Comparison of ENCODE assay signal across 14 cellular contexts in genomic region chr2:159229476-159230144, GRCh38. TPM values are rescaled to one million over a fixed set of nuclear protein-coding genes. Genes with fewer than 3 reads are reported as not detected.
DNase-seq lines count a peak whose midpoint lies in the region; ATAC-seq and TF ChIP-seq lines count a peak whose summit lies in the region.
"Had no signal": no experiment of that assay in that cellular context is flagged by ENCODE, and none has a peak within 500 bp of the region (broad histone marks: within the 10 kb centered on the region; RNA-seq: fewer than 3 reads in every experiment).

No MANE protein-coding gene starts in this region.

- peaks cover 21% of the 10 kb centered on the region for H3K4me1 Mint-ChIP-seq in type B pancreatic cell (ENCODE audit: unreplicated experiment)

- no peak overlapping the region for H3K4me3 Mint-ChIP-seq in type B pancreatic cell
- H3K4me3 Mint-ChIP-seq: CD14-positive monocyte had no signal

- H3K36me3 ChIP-seq in lower lobe of right lung (peaks cover 56% of the 10 kb centered on the region), mucosa of descending colon (ENCODE audit: low read depth) (peaks cover 11% of the 10 kb centered on the region)

- H3K27ac Mint-ChIP-seq in type B pancreatic cell: peak overlapping the region; percentile 13

- H3K4me1 ChIP-seq in right cardiac atrium (ENCODE audit: control insufficient read depth, insufficient read depth, low read length) (peaks cover 7% of the 10 kb centered on the region), lower lobe of right lung (peaks cover 55% of the 10 kb centered on the region), mucosa of descending colon (ENCODE audit: low read depth) (no peaks in the 10 kb centered on the region)
- H3K4me1 ChIP-seq: Peyer's patch had no signal

- no peak overlapping the region for H3K27ac ChIP-seq in right cardiac atrium (ENCODE audit: low read length)
- H3K27ac ChIP-seq in lower lobe of right lung: peak overlapping the region; percentile 58
- H3K27ac ChIP-seq: Peyer's patch had no signal

- H3K4me3 ChIP-seq in right cardiac atrium (ENCODE audit: low read length): no peak overlapping the region
- no peak overlapping the region for H3K4me3 ChIP-seq in lower lobe of right lung
- no peak overlapping the region for H3K4me3 ChIP-seq in mucosa of descending colon
- H3K4me3 ChIP-seq: Peyer's patch had no signal

- H3K36me3 Mint-ChIP-seq in type B pancreatic cell: peaks cover 40% of the 10 kb centered on the region

- H3K9me3 ChIP-seq in right cardiac atrium (ENCODE audit: control insufficient read depth, low read length) (no peaks in the 10 kb centered on the region), lower lobe of right lung (no peaks in the 10 kb centered on the region), mucosa of descending colon (no peaks in the 10 kb centered on the region)
- H3K9me3 ChIP-seq: Peyer's patch had no signal

- intact Hi-C loops in Right ventricle myocardium superior (cut with DNase I): no loop called here
- intact Hi-C loops in right cardiac atrium (cut with DNase I): no loop called here
- intact Hi-C loops in lower lobe of right lung (cut with DNase I): no loop called here
- intact Hi-C loops in mucosa of descending colon (cut with DNase I, micrococcal nuclease): no loop called here

- no peaks in the 10 kb centered on the region for H3K27me3 ChIP-seq in right cardiac atrium (ENCODE audit: control insufficient read depth, insufficient read depth)
- H3K27me3 ChIP-seq in lower lobe of right lung (ENCODE audit: low read depth): no peaks in the 10 kb centered on the region
- H3K27me3 ChIP-seq: Peyer's patch had no signal

- H3K27me3 Mint-ChIP-seq in type B pancreatic cell: no peaks in the 10 kb centered on the region

- DNase-seq in Right ventricle myocardium superior: no peak
- DNase-seq in right cardiac atrium: no peak
- peak; percentile 55 for DNase-seq in NCI-H510A treated with DMSO at 0.1 percent for 48 hours (lab: John Stamatoyannopoulos, UW)
- DNase-seq in lower lobe of right lung: peak; percentile 74
- no peak for DNase-seq in type B pancreatic cell (ENCODE audit: extremely low spot score, unreplicated experiment)
- DNase-seq in mucosa of descending colon: no peak
- no peak for DNase-seq in activated CD8-positive, alpha-beta memory T cell treated with anti-CD3 and anti-CD28 coated beads, Interleukin-2, amount 50 U/mL, for 4 hours
- DNase-seq: HFFc6, NCI-H1436, NCI-H82, Peyer's patch, SIG-M5 had no signal

- TF ChIP-seq CTCF in lower lobe of right lung (IDR thresholded peaks at IDR 0.05) (no peak), type B pancreatic cell (conservative IDR thresholded peaks at IDR 0.05) (no peak), mucosa of descending colon (IDR thresholded peaks at IDR 0.05) (no peak)

- peak; percentile 18 for ATAC-seq in Right ventricle myocardium superior (ENCODE audit: poor library complexity)
- no peak for ATAC-seq in right cardiac atrium
- peak; percentile 82 to 91 for ATAC-seq in lower lobe of right lung
- no peak for ATAC-seq in mucosa of descending colon
- no peak for ATAC-seq in GM21825 (IDR thresholded peaks at IDR 0.05; ENCODE audit: unreplicated experiment)

- 89% methylated on average over 15 of the region's 15 CpGs for WGBS in right cardiac atrium

- H3K9me3 Mint-ChIP-seq in type B pancreatic cell: no peaks in the 10 kb centered on the region
- H3K9me3 Mint-ChIP-seq: HFFc6 had no signal

RNA-seq across cellular contexts. Expression of gene WDSUB1, which starts 56.9 kb away (rescaled TPM):
- 10.8 TPM for total RNA-seq in Right ventricle myocardium superior
- total RNA-seq in right cardiac atrium: 10 to 100 TPM in 1 of 4 donors, 1 to 10 TPM in 3; 6.1 to 10.4 (median 9.5) TPM
- polyA plus RNA-seq in right cardiac atrium: 8.9 TPM
- 16.5 TPM for total RNA-seq in lower lobe of right lung
- 9.5 and 11.6 TPM in 2 replicates for total RNA-seq in type B pancreatic cell (ENCODE audit: low replicate concordance)
- total RNA-seq in mucosa of descending colon: 10 to 100 TPM in 1 of 3 donors, 1 to 10 TPM in 2; 7.5 to 12.5 (median 9.1) TPM

Comparison
In these comparisons a context has a peak if more than half of its experiments do, and no peak if none do; other contexts are left out.
1. ATAC-seq: peak in Right ventricle myocardium superior (single experiment) and lower lobe of right lung (2 of 2); none in right cardiac atrium (0 of 2), mucosa of descending colon (single experiment) and GM21825 (single experiment).
2. DNase-seq: peak in NCI-H510A treated with DMSO at 0.1 percent for 48 hours (single experiment) and lower lobe of right lung (single experiment); none in Right ventricle myocardium superior (single experiment), right cardiac atrium (0 of 3), type B pancreatic cell (single experiment), mucosa of descending colon (0 of 3) and activated CD8-positive, alpha-beta memory T cell treated with anti-CD3 and anti-CD28 coated beads, Interleukin-2, amount 50 U/mL, for 4 hours (single experiment).